In the genomic region with DNA sequence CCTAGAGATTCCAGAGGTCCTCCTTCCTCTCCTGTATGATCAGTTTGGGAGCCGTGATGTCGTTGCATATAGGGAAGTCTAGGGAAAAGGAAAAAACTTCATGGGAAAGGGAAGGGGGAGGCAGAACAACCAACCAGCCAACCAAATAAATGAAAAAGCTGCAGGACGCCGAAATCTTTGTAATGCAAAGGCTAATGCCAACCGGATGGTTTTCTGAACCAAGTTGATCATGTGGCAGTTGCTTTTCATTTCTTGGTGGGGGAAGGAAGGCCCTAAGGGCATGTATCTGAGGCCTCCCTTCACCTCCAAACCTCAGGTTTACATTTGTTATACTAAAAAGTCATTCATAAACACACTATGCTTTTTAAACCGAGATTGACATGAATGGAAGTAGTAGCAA, we compare ENCODE assay signal across 30 cellular contexts.
A peak's percentile ranks its signal among the peaks of the same experiment; 100 is the strongest.
DNase-seq lines count a peak whose midpoint lies in the region; TF ChIP-seq lines count a peak whose summit lies in the region.
"Had no signal": no experiment of that assay in that cellular context is flagged by ENCODE, and none has a peak within 500 bp of the region (broad histone marks: within the 10 kb centered on the region; RNA-seq: fewer than 3 reads in every experiment).

No MANE protein-coding gene starts in this region.

- H2BK12ac ChIP-seq in H9 (ENCODE audit: insufficient read length, low read depth, low read length), result no peak overlapping the region

- peak overlapping the region; percentile 26 to 68 for H3K4me3 Mint-ChIP-seq in H9
- no peak overlapping the region for H3K4me3 Mint-ChIP-seq in endothelial cell (ENCODE audit: unreplicated experiment)
- peak overlapping the region; percentile 43 for H3K4me3 Mint-ChIP-seq in osteocyte (ENCODE audit: unreplicated experiment)
- H3K4me3 Mint-ChIP-seq: activated CD8-positive, alpha-beta T cell treated with anti-CD3 and anti-CD28 coated beads, Interleukin-2, amount 10 ng/mL, durations not matched to agents 7 days and 5 days; activated naive CD8-positive, alpha-beta T cell treated with anti-CD3 and anti-CD28 coated beads, Interleukin-2, amount 50 U/mL, for 24 hours; nephron; T-cell had no signal

- peak overlapping the region; percentile 63 for H3K4me2 ChIP-seq in H9 (ENCODE audit: insufficient read depth, insufficient read length, low read length)
- H3K4me2 ChIP-seq: BLaER1 treated with 17β-estradiol and CSF1 and Interleukin-3, amounts not matched to agents 10 nM and 100 nM had no signal

- no peak overlapping the region for H2BK15ac ChIP-seq in H9 (ENCODE audit: low read depth, low read length)

- no peak overlapping the region for H3K4ac ChIP-seq in H9 (ENCODE audit: low read depth, low read length)

- H3K27ac ChIP-seq in H9 (ENCODE audit: insufficient read length, low read depth, low read length) (peak overlapping the region; percentile 44), SK-N-MC (peak overlapping the region; percentile 88)
- H3K27ac ChIP-seq: BLaER1 treated with 17β-estradiol and CSF1 and Interleukin-3, amounts not matched to agents 10 nM and 100 nM; HL-60; lower lobe of right lung; right atrium auricular region; spleen had no signal

- no peaks in the 10 kb centered on the region for H3K27me3 ChIP-seq in H9 (ENCODE audit: insufficient read depth, low read length)
- H3K27me3 ChIP-seq: BLaER1 treated with 17β-estradiol and CSF1 and Interleukin-3, amounts not matched to agents 10 nM and 100 nM; dorsolateral prefrontal cortex; right atrium auricular region; spleen had no signal

- no peak overlapping the region for H2BK120ac ChIP-seq in H9 (ENCODE audit: low read depth, low read length, poor library complexity, severe bottlenecking)

- H3K23ac ChIP-seq in H9 (ENCODE audit: insufficient read length, low read depth, low read length), result no peak overlapping the region

- no peaks in the 10 kb centered on the region for H3K36me3 ChIP-seq in SK-N-MC (ENCODE audit: insufficient read depth, low read length)
- H3K36me3 ChIP-seq: lower lobe of right lung, right atrium auricular region, spleen had no signal

- no peak overlapping the region for H2AK5ac ChIP-seq in H9 (ENCODE audit: insufficient read length, low read length)

- H4K5ac ChIP-seq in H9 (ENCODE audit: insufficient read length, low read depth, low read length), result no peak overlapping the region

- H3T11ph ChIP-seq in H9 (ENCODE audit: low read length), result no peak overlapping the region

- no peaks in the 10 kb centered on the region for H3K23me2 ChIP-seq in H9 (ENCODE audit: insufficient read length, low read depth, low read length, poor library complexity, severe bottlenecking)

- H3K4me3 ChIP-seq in SK-N-MC, result peak overlapping the region; percentile 70
- H3K4me3 ChIP-seq: BLaER1 treated with 17β-estradiol and CSF1 and Interleukin-3, amounts not matched to agents 10 nM and 100 nM; dorsolateral prefrontal cortex; lower lobe of right lung; right atrium auricular region; spleen had no signal

- H3K56ac ChIP-seq in H9 (ENCODE audit: insufficient read length, low read depth, low read length), result no peak overlapping the region

- H3K27ac Mint-ChIP-seq in H9, result peak overlapping the region; percentile 74 to 97 (median 97)
- H3K27ac Mint-ChIP-seq in endothelial cell (ENCODE audit: unreplicated experiment), result peak overlapping the region; percentile 50
- peak overlapping the region; percentile 86 for H3K27ac Mint-ChIP-seq in osteocyte (ENCODE audit: unreplicated experiment)
- H3K27ac Mint-ChIP-seq: activated CD8-positive, alpha-beta T cell treated with anti-CD3 and anti-CD28 coated beads, Interleukin-2, amount 10 ng/mL, durations not matched to agents 7 days and 5 days; activated naive CD8-positive, alpha-beta T cell treated with anti-CD3 and anti-CD28 coated beads, Interleukin-2, amount 50 U/mL, for 24 hours; T-cell had no signal

- no peak overlapping the region for H2BK20ac ChIP-seq in H9 (ENCODE audit: low read depth, low read length, poor library complexity, severe bottlenecking)

- no peak for DNase-seq in H9
- DNase-seq in SK-N-MC (ENCODE audit: low read depth, low spot score), result peak; percentile 32
- no peak for DNase-seq in endothelial cell (ENCODE audit: low spot score)
- no peak for DNase-seq in osteocyte (ENCODE audit: extremely low spot score, unreplicated experiment)
- DNase-seq in NCI-H2029 (lab: John Stamatoyannopoulos, UW), result no peak
- no peak for DNase-seq in NCI-H524 treated with DMSO at 0.1 percent for 48 hours (lab: John Stamatoyannopoulos, UW)
- no peak for DNase-seq in activated CD4-positive, alpha-beta T cell treated with anti-CD3 and anti-CD28 coated beads for 48 hours
- DNase-seq: activated CD8-positive, alpha-beta T cell treated with anti-CD3 and anti-CD28 coated beads, Interleukin-2, amount 10 ng/mL, durations not matched to agents 7 days and 5 days; activated gamma-delta T cell; activated naive CD8-positive, alpha-beta T cell treated with anti-CD3 and anti-CD28 coated beads, Interleukin-2, amount 50 U/mL, for 24 hours; activated T-cell treated with anti-CD3 and anti-CD28 coated beads for 4 hours; cerebellar nuclear complex; dorsolateral prefrontal cortex; GDM1; hypothalamus; kidney; lower lobe of right lung; NCI-H1694 treated with DMSO at 0.1 percent for 48 hours; NCI-H2171 treated with DMSO at 0.1 percent for 48 hours; NCI-H524; NK-92 treated with Interleukin-12 subunit alpha and Interleukin-12 subunit beta, amount 100 ng/mL, for 24 hours; PC-3; SIG-M5; spleen; T-cell; trophoblast cell had no signal

- H3K4me1 Mint-ChIP-seq in H9 (peaks cover 61 to 63% of the 10 kb centered on the region in 2 experiments), endothelial cell (ENCODE audit: unreplicated experiment) (peaks cover 40% of the 10 kb centered on the region), osteocyte (ENCODE audit: unreplicated experiment) (peaks cover 53% of the 10 kb centered on the region)

- H3K18ac ChIP-seq in H9 (ENCODE audit: insufficient read length, low read depth, low read length), result no peak overlapping the region

- H4K20me1 ChIP-seq in H9 (ENCODE audit: control insufficient read depth, insufficient read depth, insufficient read length), result no peaks in the 10 kb centered on the region

- H3K9me3 ChIP-seq in H9 (ENCODE audit: control insufficient read depth, low read depth, low read length), result no peaks in the 10 kb centered on the region
- H3K9me3 ChIP-seq in SK-N-MC (ENCODE audit: low read depth, low read length), result no peaks in the 10 kb centered on the region
- H3K9me3 ChIP-seq: BLaER1 treated with 17β-estradiol and CSF1 and Interleukin-3, amounts not matched to agents 10 nM and 100 nM; lower lobe of right lung; right atrium auricular region; spleen had no signal

- no peak overlapping the region for H3K14ac ChIP-seq in H9 (ENCODE audit: insufficient read depth, low read length)

- no peak for TF ChIP-seq CTCF in H9 (conservative IDR thresholded peaks at IDR 0.05)
- no peak for TF ChIP-seq CTCF in endothelial cell (IDR thresholded peaks at IDR 0.05; ENCODE audit: unreplicated experiment)
- no peak for TF ChIP-seq CTCF in osteocyte (IDR thresholded peaks at IDR 0.05)

- no peak overlapping the region for H4K8ac ChIP-seq in H9 (replicated peaks; ENCODE audit: insufficient read length, low read depth, low read length)

- no peaks in the 10 kb centered on the region for H3K27me3 Mint-ChIP-seq in H9 (ENCODE audit: low read depth)
- H3K27me3 Mint-ChIP-seq in endothelial cell (ENCODE audit: unreplicated experiment), result peaks cover 8% of the 10 kb centered on the region
- no peaks in the 10 kb centered on the region for H3K27me3 Mint-ChIP-seq in osteocyte (ENCODE audit: unreplicated experiment)
- H3K27me3 Mint-ChIP-seq: activated naive CD8-positive, alpha-beta T cell treated with anti-CD3 and anti-CD28 coated beads, Interleukin-2, amount 50 U/mL, for 24 hours; T-cell had no signal

- H4K91ac ChIP-seq in H9 (ENCODE audit: insufficient read length, low read depth, low read length), result no peak overlapping the region

- H3K4me1 ChIP-seq in H9 (ENCODE audit: insufficient read depth, low read length), result peaks cover 13% of the 10 kb centered on the region

- H2BK5ac ChIP-seq in H9 (ENCODE audit: insufficient read length, low read length), result no peak overlapping the region

- peaks cover 9% of the 10 kb centered on the region; the same call in 1 of the 2 replicates for H3K79me2 ChIP-seq in H9 (ENCODE audit: insufficient read depth, low read length)

- H3K36me3 Mint-ChIP-seq in H9 (ENCODE audit: insufficient read depth in 1 of 3, low read depth in 3 of 3) (no peaks in the 10 kb centered on the region), endothelial cell (ENCODE audit: low read depth, unreplicated experiment) (no peaks in the 10 kb centered on the region), osteocyte (ENCODE audit: unreplicated experiment) (no peaks in the 10 kb centered on the region)
- H3K36me3 Mint-ChIP-seq: T-cell had no signal

- H3K9me3 Mint-ChIP-seq in H9 (no peaks in the 10 kb centered on the region), endothelial cell (ENCODE audit: unreplicated experiment) (no peaks in the 10 kb centered on the region), osteocyte (ENCODE audit: unreplicated experiment) (no peaks in the 10 kb centered on the region)
- H3K9me3 Mint-ChIP-seq: activated naive CD8-positive, alpha-beta T cell treated with anti-CD3 and anti-CD28 coated beads, Interleukin-2, amount 50 U/mL, for 24 hours; nephron; T-cell had no signal

- no CpG with 5 or more reads among the region's 6 CpGs for WGBS in H9 (ENCODE audit: extremely low coverage, insufficient read length, low lambda C conversion rate)

- no peak overlapping the region for H2AFZ ChIP-seq in H9 (ENCODE audit: low read length)

- H3K9ac ChIP-seq in H9 (ENCODE audit: extremely low read depth, insufficient read length, low read length), result no peak overlapping the region
- H3K9ac ChIP-seq in SK-N-MC (ENCODE audit: insufficient read length), result no peak overlapping the region
- H3K9ac ChIP-seq: BLaER1 treated with 17β-estradiol and CSF1 and Interleukin-3, amounts not matched to agents 10 nM and 100 nM had no signal

- H3K79me1 ChIP-seq in H9 (ENCODE audit: insufficient read depth, low read depth, low read length, poor library complexity, severe bottlenecking), result peaks cover 5% of the 10 kb centered on the region
